In the genomic region with DNA sequence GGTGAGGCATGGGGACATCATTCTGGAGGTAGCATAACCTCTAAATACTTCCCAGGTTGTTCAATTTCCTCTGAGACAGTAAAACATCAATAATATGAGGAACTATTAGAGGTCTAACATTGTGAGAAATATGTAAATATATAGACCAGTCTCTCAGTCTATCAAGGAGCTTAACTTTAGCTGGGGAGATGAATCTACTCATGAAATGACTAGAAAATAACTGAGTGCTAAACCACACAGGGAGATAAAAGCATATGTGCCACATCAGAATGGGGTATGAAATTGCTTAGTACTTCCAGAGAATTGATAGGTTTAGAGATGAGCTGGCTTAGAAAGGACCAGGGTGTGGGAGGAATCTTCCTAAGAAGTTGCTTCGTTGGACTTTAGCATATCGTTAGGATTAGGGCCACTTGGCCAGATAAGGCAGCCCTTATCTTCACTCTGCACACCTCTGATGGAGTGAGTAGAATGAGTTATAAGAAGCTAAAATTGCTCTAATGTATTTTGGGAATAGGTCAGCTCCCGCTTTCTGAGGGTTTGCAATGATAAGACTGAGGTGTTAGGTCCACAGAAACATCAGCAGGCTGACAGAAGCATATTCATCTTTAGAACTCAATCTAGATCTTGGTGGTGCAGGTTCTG, we compare ENCODE assay signal across 1 cellular context.
TF ChIP-seq lines count a peak whose summit lies in the region.

No MANE protein-coding gene starts in this region.

TF ChIP-seq in K562, 482 proteins besides CTCF, POLR2A, EP300 and RAD21 (continued from another document and continues in another):
- TF ChIP-seq MYNN (IDR thresholded peaks at IDR 0.05) (0 out of 2 replicates have a peak, but pooled peaks have one; percentile 57), MYNN (CRISPR knock-in tag; IDR thresholded peaks at IDR 0.05) (no peak), SNRNP70 (optimal IDR thresholded peaks at IDR 0.05; ENCODE audit: low read depth, low read length) (no peak), POLR3G (IDR thresholded peaks at IDR 0.05; ENCODE audit: extremely low read depth, insufficient read length, insufficient replicate concordance) (no peak), DACH1 (IDR thresholded peaks at IDR 0.05; ENCODE audit: partially characterized antibody) (peak; percentile 21), PHB (CRISPR knock-in tag; IDR thresholded peaks at IDR 0.05) (no peak), PCBP2 (IDR thresholded peaks at IDR 0.05; ENCODE audit: low read depth, low read length, poor library complexity, severe bottlenecking) (no peak), TGIF2 (CRISPR knock-in tag; IDR thresholded peaks at IDR 0.05) (no peak), ETV1 (tag; conservative IDR thresholded peaks at IDR 0.05; ENCODE audit: low read depth) (no peak), PHF8 (IDR thresholded peaks at IDR 0.05; ENCODE audit: borderline replicate concordance, low read length) (no peak), KLF6 (CRISPR knock-in tag; IDR thresholded peaks at IDR 0.05; ENCODE audit: borderline replicate concordance) (no peak), ZZZ3 (IDR thresholded peaks at IDR 0.05) (no peak), GTF2F1 (IDR thresholded peaks at IDR 0.05; ENCODE audit: low read depth, low read length) (no peak), FOXK1 (CRISPR knock-in tag; IDR thresholded peaks at IDR 0.05; ENCODE audit: borderline replicate concordance) (no peak), C11orf30 (IDR thresholded peaks at IDR 0.05; ENCODE audit: low read depth) (0 out of 2 replicates have a peak, but pooled peaks have one; percentile 12), ZNF436 (CRISPR knock-in tag; IDR thresholded peaks at IDR 0.05) (no peak), ELF1 (tag; IDR thresholded peaks at IDR 0.05) (no peak), ZSCAN29 (IDR thresholded peaks at IDR 0.05) (no peak), MAFF (IDR thresholded peaks at IDR 0.05; ENCODE audit: low read length) (peak; percentile 18; the same call in 1 of the 2 replicates), SMC3 (conservative IDR thresholded peaks at IDR 0.05; ENCODE audit: insufficient read depth, low read depth, low read length) (no peak), POLR2G (IDR thresholded peaks at IDR 0.05; ENCODE audit: low read depth, low read length) (no peak), POLR2H (tag; IDR thresholded peaks at IDR 0.05; ENCODE audit: low read depth) (no peak), KAT7 (CRISPR knock-in tag; IDR thresholded peaks at IDR 0.05; ENCODE audit: borderline replicate concordance) (no peak), SRSF7 (optimal IDR thresholded peaks at IDR 0.05; ENCODE audit: low read depth, low read length) (no peak), CBFB (CRISPR knock-in tag; IDR thresholded peaks at IDR 0.05) (no peak), HDAC1 (IDR thresholded peaks at IDR 0.05) (peak in 1 of 2 experiments; percentile 79; a peak in 2 of 4 replicates), ZNF589 (CRISPR knock-in tag; IDR thresholded peaks at IDR 0.05; ENCODE audit: low read depth) (no peak), ZNF445 (CRISPR knock-in tag; IDR thresholded peaks at IDR 0.05; ENCODE audit: low read depth) (no peak), PHB2 (IDR thresholded peaks at IDR 0.05; ENCODE audit: low read depth) (0 out of 2 replicates have a peak, but pooled peaks have one; percentile 55), CREB1 (IDR thresholded peaks at IDR 0.05) (peak; percentile 64; the same call in 1 of the 2 replicates), CREB1 (CRISPR knock-in tag; IDR thresholded peaks at IDR 0.05) (no peak), CEBPG (CRISPR knock-in tag; IDR thresholded peaks at IDR 0.05) (no peak), CEBPG (tag; conservative IDR thresholded peaks at IDR 0.05 in 1 of 2, IDR thresholded peaks at IDR 0.05 in 1 of 2) (peak in 1 of 2 experiments; percentile 74; a peak in 2 of 4 replicates), PML (IDR thresholded peaks at IDR 0.05; ENCODE audit: low read length) (peak; percentile 94), TCF7 (IDR thresholded peaks at IDR 0.05; ENCODE audit: borderline replicate concordance) (no peak), ZNF133 (CRISPR knock-in tag; IDR thresholded peaks at IDR 0.05) (no peak), L3MBTL2 (IDR thresholded peaks at IDR 0.05) (no peak), NUFIP1 (IDR thresholded peaks at IDR 0.05; ENCODE audit: partially characterized antibody) (no peak)
- TF ChIP-seq, protein P1, sequence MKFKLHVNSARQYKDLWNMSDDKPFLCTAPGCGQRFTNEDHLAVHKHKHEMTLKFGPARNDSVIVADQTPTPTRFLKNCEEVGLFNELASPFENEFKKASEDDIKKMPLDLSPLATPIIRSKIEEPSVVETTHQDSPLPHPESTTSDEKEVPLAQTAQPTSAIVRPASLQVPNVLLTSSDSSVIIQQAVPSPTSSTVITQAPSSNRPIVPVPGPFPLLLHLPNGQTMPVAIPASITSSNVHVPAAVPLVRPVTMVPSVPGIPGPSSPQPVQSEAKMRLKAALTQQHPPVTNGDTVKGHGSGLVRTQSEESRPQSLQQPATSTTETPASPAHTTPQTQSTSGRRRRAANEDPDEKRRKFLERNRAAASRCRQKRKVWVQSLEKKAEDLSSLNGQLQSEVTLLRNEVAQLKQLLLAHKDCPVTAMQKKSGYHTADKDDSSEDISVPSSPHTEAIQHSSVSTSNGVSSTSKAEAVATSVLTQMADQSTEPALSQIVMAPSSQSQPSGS (CRISPR knock-in tag; IDR thresholded peaks at IDR 0.05), result no peak
- TF ChIP-seq, protein P2, sequence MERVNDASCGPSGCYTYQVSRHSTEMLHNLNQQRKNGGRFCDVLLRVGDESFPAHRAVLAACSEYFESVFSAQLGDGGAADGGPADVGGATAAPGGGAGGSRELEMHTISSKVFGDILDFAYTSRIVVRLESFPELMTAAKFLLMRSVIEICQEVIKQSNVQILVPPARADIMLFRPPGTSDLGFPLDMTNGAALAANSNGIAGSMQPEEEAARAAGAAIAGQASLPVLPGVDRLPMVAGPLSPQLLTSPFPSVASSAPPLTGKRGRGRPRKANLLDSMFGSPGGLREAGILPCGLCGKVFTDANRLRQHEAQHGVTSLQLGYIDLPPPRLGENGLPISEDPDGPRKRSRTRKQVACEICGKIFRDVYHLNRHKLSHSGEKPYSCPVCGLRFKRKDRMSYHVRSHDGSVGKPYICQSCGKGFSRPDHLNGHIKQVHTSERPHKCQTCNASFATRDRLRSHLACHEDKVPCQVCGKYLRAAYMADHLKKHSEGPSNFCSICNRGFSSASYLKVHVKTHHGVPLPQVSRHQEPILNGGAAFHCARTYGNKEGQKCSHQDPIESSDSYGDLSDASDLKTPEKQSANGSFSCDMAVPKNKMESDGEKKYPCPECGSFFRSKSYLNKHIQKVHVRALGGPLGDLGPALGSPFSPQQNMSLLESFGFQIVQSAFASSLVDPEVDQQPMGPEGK (CRISPR knock-in tag; IDR thresholded peaks at IDR 0.05; ENCODE audit: borderline replicate concordance), result no peak
- TF ChIP-seq, protein P3, sequence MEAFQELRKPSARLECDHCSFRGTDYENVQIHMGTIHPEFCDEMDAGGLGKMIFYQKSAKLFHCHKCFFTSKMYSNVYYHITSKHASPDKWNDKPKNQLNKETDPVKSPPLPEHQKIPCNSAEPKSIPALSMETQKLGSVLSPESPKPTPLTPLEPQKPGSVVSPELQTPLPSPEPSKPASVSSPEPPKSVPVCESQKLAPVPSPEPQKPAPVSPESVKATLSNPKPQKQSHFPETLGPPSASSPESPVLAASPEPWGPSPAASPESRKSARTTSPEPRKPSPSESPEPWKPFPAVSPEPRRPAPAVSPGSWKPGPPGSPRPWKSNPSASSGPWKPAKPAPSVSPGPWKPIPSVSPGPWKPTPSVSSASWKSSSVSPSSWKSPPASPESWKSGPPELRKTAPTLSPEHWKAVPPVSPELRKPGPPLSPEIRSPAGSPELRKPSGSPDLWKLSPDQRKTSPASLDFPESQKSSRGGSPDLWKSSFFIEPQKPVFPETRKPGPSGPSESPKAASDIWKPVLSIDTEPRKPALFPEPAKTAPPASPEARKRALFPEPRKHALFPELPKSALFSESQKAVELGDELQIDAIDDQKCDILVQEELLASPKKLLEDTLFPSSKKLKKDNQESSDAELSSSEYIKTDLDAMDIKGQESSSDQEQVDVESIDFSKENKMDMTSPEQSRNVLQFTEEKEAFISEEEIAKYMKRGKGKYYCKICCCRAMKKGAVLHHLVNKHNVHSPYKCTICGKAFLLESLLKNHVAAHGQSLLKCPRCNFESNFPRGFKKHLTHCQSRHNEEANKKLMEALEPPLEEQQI (IDR thresholded peaks at IDR 0.05), result 0 out of 2 replicates have a peak, but pooled peaks have one; percentile 48
- TF ChIP-seq, protein P4, sequence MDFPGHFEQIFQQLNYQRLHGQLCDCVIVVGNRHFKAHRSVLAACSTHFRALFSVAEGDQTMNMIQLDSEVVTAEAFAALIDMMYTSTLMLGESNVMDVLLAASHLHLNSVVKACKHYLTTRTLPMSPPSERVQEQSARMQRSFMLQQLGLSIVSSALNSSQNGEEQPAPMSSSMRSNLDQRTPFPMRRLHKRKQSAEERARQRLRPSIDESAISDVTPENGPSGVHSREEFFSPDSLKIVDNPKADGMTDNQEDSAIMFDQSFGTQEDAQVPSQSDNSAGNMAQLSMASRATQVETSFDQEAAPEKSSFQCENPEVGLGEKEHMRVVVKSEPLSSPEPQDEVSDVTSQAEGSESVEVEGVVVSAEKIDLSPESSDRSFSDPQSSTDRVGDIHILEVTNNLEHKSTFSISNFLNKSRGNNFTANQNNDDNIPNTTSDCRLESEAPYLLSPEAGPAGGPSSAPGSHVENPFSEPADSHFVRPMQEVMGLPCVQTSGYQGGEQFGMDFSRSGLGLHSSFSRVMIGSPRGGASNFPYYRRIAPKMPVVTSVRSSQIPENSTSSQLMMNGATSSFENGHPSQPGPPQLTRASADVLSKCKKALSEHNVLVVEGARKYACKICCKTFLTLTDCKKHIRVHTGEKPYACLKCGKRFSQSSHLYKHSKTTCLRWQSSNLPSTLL (IDR thresholded peaks at IDR 0.05), result no peak
- TF ChIP-seq, protein P5, sequence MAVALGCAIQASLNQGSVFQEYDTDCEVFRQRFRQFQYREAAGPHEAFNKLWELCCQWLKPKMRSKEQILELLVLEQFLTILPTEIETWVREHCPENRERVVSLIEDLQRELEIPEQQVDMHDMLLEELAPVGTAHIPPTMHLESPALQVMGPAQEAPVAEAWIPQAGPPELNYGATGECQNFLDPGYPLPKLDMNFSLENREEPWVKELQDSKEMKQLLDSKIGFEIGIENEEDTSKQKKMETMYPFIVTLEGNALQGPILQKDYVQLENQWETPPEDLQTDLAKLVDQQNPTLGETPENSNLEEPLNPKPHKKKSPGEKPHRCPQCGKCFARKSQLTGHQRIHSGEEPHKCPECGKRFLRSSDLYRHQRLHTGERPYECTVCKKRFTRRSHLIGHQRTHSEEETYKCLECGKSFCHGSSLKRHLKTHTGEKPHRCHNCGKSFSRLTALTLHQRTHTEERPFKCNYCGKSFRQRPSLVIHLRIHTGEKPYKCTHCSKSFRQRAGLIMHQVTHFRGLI (CRISPR knock-in tag; IDR thresholded peaks at IDR 0.05), result no peak
- TF ChIP-seq, protein P6, sequence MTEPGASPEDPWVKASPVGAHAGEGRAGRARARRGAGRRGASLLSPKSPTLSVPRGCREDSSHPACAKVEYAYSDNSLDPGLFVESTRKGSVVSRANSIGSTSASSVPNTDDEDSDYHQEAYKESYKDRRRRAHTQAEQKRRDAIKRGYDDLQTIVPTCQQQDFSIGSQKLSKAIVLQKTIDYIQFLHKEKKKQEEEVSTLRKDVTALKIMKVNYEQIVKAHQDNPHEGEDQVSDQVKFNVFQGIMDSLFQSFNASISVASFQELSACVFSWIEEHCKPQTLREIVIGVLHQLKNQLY (CRISPR knock-in tag; conservative IDR thresholded peaks at IDR 0.05), result no peak
- TF ChIP-seq, protein P7, sequence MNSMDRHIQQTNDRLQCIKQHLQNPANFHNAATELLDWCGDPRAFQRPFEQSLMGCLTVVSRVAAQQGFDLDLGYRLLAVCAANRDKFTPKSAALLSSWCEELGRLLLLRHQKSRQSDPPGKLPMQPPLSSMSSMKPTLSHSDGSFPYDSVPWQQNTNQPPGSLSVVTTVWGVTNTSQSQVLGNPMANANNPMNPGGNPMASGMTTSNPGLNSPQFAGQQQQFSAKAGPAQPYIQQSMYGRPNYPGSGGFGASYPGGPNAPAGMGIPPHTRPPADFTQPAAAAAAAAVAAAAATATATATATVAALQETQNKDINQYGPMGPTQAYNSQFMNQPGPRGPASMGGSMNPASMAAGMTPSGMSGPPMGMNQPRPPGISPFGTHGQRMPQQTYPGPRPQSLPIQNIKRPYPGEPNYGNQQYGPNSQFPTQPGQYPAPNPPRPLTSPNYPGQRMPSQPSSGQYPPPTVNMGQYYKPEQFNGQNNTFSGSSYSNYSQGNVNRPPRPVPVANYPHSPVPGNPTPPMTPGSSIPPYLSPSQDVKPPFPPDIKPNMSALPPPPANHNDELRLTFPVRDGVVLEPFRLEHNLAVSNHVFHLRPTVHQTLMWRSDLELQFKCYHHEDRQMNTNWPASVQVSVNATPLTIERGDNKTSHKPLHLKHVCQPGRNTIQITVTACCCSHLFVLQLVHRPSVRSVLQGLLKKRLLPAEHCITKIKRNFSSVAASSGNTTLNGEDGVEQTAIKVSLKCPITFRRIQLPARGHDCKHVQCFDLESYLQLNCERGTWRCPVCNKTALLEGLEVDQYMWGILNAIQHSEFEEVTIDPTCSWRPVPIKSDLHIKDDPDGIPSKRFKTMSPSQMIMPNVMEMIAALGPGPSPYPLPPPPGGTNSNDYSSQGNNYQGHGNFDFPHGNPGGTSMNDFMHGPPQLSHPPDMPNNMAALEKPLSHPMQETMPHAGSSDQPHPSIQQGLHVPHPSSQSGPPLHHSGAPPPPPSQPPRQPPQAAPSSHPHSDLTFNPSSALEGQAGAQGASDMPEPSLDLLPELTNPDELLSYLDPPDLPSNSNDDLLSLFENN (IDR thresholded peaks at IDR 0.05; ENCODE audit: low read depth in 2 of 2, low read length in 2 of 2), result peak in 1 of 2 experiments; percentile 69; a peak in 1 of 4 replicates
- TF ChIP-seq, protein P8, sequence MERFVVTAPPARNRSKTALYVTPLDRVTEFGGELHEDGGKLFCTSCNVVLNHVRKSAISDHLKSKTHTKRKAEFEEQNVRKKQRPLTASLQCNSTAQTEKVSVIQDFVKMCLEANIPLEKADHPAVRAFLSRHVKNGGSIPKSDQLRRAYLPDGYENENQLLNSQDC (CRISPR knock-in tag; IDR thresholded peaks at IDR 0.05), result no peak
- TF ChIP-seq, protein P9, sequence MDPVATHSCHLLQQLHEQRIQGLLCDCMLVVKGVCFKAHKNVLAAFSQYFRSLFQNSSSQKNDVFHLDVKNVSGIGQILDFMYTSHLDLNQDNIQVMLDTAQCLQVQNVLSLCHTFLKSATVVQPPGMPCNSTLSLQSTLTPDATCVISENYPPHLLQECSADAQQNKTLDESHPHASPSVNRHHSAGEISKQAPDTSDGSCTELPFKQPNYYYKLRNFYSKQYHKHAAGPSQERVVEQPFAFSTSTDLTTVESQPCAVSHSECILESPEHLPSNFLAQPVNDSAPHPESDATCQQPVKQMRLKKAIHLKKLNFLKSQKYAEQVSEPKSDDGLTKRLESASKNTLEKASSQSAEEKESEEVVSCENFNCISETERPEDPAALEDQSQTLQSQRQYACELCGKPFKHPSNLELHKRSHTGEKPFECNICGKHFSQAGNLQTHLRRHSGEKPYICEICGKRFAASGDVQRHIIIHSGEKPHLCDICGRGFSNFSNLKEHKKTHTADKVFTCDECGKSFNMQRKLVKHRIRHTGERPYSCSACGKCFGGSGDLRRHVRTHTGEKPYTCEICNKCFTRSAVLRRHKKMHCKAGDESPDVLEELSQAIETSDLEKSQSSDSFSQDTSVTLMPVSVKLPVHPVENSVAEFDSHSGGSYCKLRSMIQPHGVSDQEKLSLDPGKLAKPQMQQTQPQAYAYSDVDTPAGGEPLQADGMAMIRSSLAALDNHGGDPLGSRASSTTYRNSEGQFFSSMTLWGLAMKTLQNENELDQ (CRISPR knock-in tag; IDR thresholded peaks at IDR 0.05; ENCODE audit: borderline replicate concordance), result no peak
- TF ChIP-seq, protein P10, sequence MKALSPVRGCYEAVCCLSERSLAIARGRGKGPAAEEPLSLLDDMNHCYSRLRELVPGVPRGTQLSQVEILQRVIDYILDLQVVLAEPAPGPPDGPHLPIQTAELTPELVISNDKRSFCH (CRISPR knock-in tag; IDR thresholded peaks at IDR 0.05), result no peak
- TF ChIP-seq, protein P10 (tag; IDR thresholded peaks at IDR 0.05), result no peak; the same call in none of the 2 replicates
